ENCODE assay signal across 17 cellular contexts in genomic region chr5:10161778-10162177, GRCh38.
DNase-seq lines count a peak whose midpoint lies in the region; ATAC-seq and TF ChIP-seq lines count a peak whose summit lies in the region.
"Had no signal": no experiment of that assay in that cellular context is flagged by ENCODE, and none has a peak within 500 bp of the region (broad histone marks: within the 10 kb centered on the region; RNA-seq: fewer than 3 reads in every experiment).

No MANE protein-coding gene starts in this region.

- H4K5ac ChIP-seq in mesendoderm (ENCODE audit: low read length), result no peak overlapping the region

- no peak overlapping the region for H3K4me3 Mint-ChIP-seq in WTC11
- H3K4me3 Mint-ChIP-seq: CD4-positive, CD25-positive, alpha-beta regulatory T cell; HFFc6 had no signal

- DNase-seq in cardiac muscle cell (ENCODE audit: low read depth in 1 of 2, low spot score in 1 of 2) (no peak), left cardiac atrium (no peak), WTC11 (ENCODE audit: low spot score) (no peak), mesendoderm (peak; percentile 55), NCI-H345 (lab: John Stamatoyannopoulos, UW) (no peak), mucosa of gallbladder (ENCODE audit: low spot score) (no peak)
- DNase-seq: ACHN; Calu3; CD4-positive, CD25-positive, alpha-beta regulatory T cell; DMS 273 treated with DMSO at 0.1 percent for 48 hours; GM23248; HCEC 1CT; HFFc6 had no signal

- peaks cover 53% of the 10 kb centered on the region for H3K4me1 Mint-ChIP-seq in WTC11
- H3K4me1 Mint-ChIP-seq: CD4-positive, CD25-positive, alpha-beta regulatory T cell had no signal

- no peak overlapping the region for H3K18ac ChIP-seq in mesendoderm (ENCODE audit: low read length)

- no peak overlapping the region for H2BK5ac ChIP-seq in mesendoderm (ENCODE audit: low read length)

- POLR2A ChIA-PET in WTC11 (lab: Charles Lee), result no interaction called here

- H3K4me3 ChIP-seq in cardiac muscle cell (no peak overlapping the region), mesendoderm (ENCODE audit: low read length) (no peak overlapping the region)
- H3K4me3 ChIP-seq: BLaER1 treated with 17β-estradiol and CSF1 and Interleukin-3, amounts not matched to agents 10 nM and 100 nM; GM12878; GM23248 had no signal

- no peak overlapping the region for H3K4me2 ChIP-seq in mesendoderm (ENCODE audit: low read length)
- H3K4me2 ChIP-seq: BLaER1 treated with 17β-estradiol and CSF1 and Interleukin-3, amounts not matched to agents 10 nM and 100 nM had no signal

- no peak overlapping the region for H3K23ac ChIP-seq in mesendoderm (ENCODE audit: low read length)

- H3K27ac ChIP-seq in cardiac muscle cell (peak overlapping the region; percentile 77), mesendoderm (ENCODE audit: low read depth, low read length) (no peak overlapping the region)
- H3K27ac ChIP-seq: BLaER1 treated with 17β-estradiol and CSF1 and Interleukin-3, amounts not matched to agents 10 nM and 100 nM; GM23248; HL-60 had no signal

- no peaks in the 10 kb centered on the region for H3K27me3 Mint-ChIP-seq in WTC11 (ENCODE audit: low read depth)

- H3K27me3 ChIP-seq in cardiac muscle cell (no peaks in the 10 kb centered on the region), mesendoderm (ENCODE audit: insufficient read depth, low read length, poor library complexity) (no peaks in the 10 kb centered on the region)
- H3K27me3 ChIP-seq: BLaER1 treated with 17β-estradiol and CSF1 and Interleukin-3, amounts not matched to agents 10 nM and 100 nM had no signal

- H3K56ac ChIP-seq in mesendoderm (ENCODE audit: low read length), result no peak overlapping the region

- H3K9me3 ChIP-seq in cardiac muscle cell (ENCODE audit: low read depth), result no peaks in the 10 kb centered on the region

- peaks cover 25% of the 10 kb centered on the region for H3K36me3 Mint-ChIP-seq in WTC11

- no CpG with 5 or more reads among the region's 3 CpGs for WGBS in mesendoderm (ENCODE audit: extremely low coverage, insufficient coverage, low lambda C conversion rate)

- H3K79me2 ChIP-seq in mesendoderm (ENCODE audit: control insufficient read depth, insufficient read depth, low read length), result no peaks in the 10 kb centered on the region

- H3K36me3 ChIP-seq in cardiac muscle cell (no peaks in the 10 kb centered on the region), mesendoderm (ENCODE audit: control insufficient read depth, insufficient read depth, low read length) (no peaks in the 10 kb centered on the region)
- H3K36me3 ChIP-seq: BLaER1 treated with 17β-estradiol and CSF1 and Interleukin-3, amounts not matched to agents 10 nM and 100 nM had no signal

- no peak overlapping the region for H2BK120ac ChIP-seq in mesendoderm (ENCODE audit: low read depth, low read length)

- H3K4me1 ChIP-seq in cardiac muscle cell (ENCODE audit: low read depth), result peaks cover 20% of the 10 kb centered on the region
- peaks cover 5% of the 10 kb centered on the region for H3K4me1 ChIP-seq in mesendoderm (ENCODE audit: control insufficient read depth, low read depth, low read length)
- H3K4me1 ChIP-seq: BLaER1 treated with 17β-estradiol and CSF1 and Interleukin-3, amounts not matched to agents 10 nM and 100 nM had no signal

- H3K9ac ChIP-seq in mesendoderm (ENCODE audit: low read length), result no peak overlapping the region
- H3K9ac ChIP-seq: BLaER1 treated with 17β-estradiol and CSF1 and Interleukin-3, amounts not matched to agents 10 nM and 100 nM; GM23248 had no signal

- H3K9me3 Mint-ChIP-seq in WTC11, result peaks cover 40% of the 10 kb centered on the region

- TF ChIP-seq CTCF in cardiac muscle cell (IDR thresholded peaks at IDR 0.05; ENCODE audit: low read depth, low read length) (no peak), WTC11 (IDR thresholded peaks at IDR 0.05) (no peak)

- H3K4ac ChIP-seq in mesendoderm (ENCODE audit: low read depth, low read length), result no peak overlapping the region

- no peak overlapping the region for H3K27ac Mint-ChIP-seq in WTC11
- H3K27ac Mint-ChIP-seq: CD4-positive, CD25-positive, alpha-beta regulatory T cell; HFFc6 had no signal

- no peak overlapping the region for H4K8ac ChIP-seq in mesendoderm (ENCODE audit: low read depth, low read length)

- CTCF ChIA-PET in WTC11 (lab: Charles Lee), result interaction anchor here (1.2 to 2.6 kb wide), 3 partner anchors 11 to 71 kb away, joined by 4 to 14 read pairs (median 4); no protein-coding TSS in a partner anchor

- H3K79me1 ChIP-seq in mesendoderm (ENCODE audit: low read length), result no peaks in the 10 kb centered on the region

- H2AK5ac ChIP-seq in mesendoderm (ENCODE audit: low read length), result no peak overlapping the region

- ATAC-seq in left cardiac atrium, result no peak
- ATAC-seq in WTC11, result peak; percentile 64
- no peak for ATAC-seq in GM18907 (IDR thresholded peaks at IDR 0.05; ENCODE audit: unreplicated experiment)
- ATAC-seq: GM12878 had no signal

- no peak overlapping the region for H2BK15ac ChIP-seq in mesendoderm (replicated peaks; ENCODE audit: low read depth)

- intact Hi-C loops in left cardiac atrium (cut with DNase I), result no loop called here

TF ChIP-seq in WTC11, 78 proteins besides CTCF, POLR2A, EP300 and RAD21:
- no peak for TF ChIP-seq EMX1 (CRISPR knock-in tag; IDR thresholded peaks at IDR 0.05)
- TF ChIP-seq IRF2 (CRISPR knock-in tag; IDR thresholded peaks at IDR 0.05; ENCODE audit: borderline replicate concordance, low read depth), result no peak
- TF ChIP-seq, protein P1, sequence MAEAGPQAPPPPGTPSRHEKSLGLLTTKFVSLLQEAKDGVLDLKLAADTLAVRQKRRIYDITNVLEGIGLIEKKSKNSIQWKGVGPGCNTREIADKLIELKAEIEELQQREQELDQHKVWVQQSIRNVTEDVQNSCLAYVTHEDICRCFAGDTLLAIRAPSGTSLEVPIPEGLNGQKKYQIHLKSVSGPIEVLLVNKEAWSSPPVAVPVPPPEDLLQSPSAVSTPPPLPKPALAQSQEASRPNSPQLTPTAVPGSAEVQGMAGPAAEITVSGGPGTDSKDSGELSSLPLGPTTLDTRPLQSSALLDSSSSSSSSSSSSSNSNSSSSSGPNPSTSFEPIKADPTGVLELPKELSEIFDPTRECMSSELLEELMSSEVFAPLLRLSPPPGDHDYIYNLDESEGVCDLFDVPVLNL (CRISPR knock-in tag; IDR thresholded peaks at IDR 0.05; ENCODE audit: borderline replicate concordance, low read depth), result no peak
- TF ChIP-seq, protein P2, sequence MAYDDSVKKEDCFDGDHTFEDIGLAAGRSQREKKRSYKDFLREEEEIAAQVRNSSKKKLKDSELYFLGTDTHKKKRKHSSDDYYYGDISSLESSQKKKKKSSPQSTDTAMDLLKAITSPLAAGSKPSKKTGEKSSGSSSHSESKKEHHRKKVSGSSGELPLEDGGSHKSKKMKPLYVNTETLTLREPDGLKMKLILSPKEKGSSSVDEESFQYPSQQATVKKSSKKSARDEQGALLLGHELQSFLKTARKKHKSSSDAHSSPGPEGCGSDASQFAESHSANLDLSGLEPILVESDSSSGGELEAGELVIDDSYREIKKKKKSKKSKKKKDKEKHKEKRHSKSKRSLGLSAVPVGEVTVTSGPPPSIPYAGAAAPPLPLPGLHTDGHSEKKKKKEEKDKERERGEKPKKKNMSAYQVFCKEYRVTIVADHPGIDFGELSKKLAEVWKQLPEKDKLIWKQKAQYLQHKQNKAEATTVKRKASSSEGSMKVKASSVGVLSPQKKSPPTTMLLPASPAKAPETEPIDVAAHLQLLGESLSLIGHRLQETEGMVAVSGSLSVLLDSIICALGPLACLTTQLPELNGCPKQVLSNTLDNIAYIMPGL (CRISPR knock-in tag; IDR thresholded peaks at IDR 0.05), result no peak
- no peak for TF ChIP-seq TEAD1 (CRISPR knock-in tag; IDR thresholded peaks at IDR 0.05)
- TF ChIP-seq, protein P3, sequence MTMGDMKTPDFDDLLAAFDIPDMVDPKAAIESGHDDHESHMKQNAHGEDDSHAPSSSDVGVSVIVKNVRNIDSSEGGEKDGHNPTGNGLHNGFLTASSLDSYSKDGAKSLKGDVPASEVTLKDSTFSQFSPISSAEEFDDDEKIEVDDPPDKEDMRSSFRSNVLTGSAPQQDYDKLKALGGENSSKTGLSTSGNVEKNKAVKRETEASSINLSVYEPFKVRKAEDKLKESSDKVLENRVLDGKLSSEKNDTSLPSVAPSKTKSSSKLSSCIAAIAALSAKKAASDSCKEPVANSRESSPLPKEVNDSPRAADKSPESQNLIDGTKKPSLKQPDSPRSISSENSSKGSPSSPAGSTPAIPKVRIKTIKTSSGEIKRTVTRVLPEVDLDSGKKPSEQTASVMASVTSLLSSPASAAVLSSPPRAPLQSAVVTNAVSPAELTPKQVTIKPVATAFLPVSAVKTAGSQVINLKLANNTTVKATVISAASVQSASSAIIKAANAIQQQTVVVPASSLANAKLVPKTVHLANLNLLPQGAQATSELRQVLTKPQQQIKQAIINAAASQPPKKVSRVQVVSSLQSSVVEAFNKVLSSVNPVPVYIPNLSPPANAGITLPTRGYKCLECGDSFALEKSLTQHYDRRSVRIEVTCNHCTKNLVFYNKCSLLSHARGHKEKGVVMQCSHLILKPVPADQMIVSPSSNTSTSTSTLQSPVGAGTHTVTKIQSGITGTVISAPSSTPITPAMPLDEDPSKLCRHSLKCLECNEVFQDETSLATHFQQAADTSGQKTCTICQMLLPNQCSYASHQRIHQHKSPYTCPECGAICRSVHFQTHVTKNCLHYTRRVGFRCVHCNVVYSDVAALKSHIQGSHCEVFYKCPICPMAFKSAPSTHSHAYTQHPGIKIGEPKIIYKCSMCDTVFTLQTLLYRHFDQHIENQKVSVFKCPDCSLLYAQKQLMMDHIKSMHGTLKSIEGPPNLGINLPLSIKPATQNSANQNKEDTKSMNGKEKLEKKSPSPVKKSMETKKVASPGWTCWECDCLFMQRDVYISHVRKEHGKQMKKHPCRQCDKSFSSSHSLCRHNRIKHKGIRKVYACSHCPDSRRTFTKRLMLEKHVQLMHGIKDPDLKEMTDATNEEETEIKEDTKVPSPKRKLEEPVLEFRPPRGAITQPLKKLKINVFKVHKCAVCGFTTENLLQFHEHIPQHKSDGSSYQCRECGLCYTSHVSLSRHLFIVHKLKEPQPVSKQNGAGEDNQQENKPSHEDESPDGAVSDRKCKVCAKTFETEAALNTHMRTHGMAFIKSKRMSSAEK (CRISPR knock-in tag; IDR thresholded peaks at IDR 0.05; ENCODE audit: borderline replicate concordance), result no peak
TF ChIP-seq in WTC11: peak in this region for 0.
